In genomic region chr3:179651687-179652466, GRCh38 we compare ENCODE assay signal across 8 cellular contexts. TPM values are rescaled to one million over a fixed set of nuclear protein-coding genes. Genes with fewer than 3 reads are reported as not detected.
DNase-seq lines count a peak whose midpoint lies in the region; ATAC-seq and TF ChIP-seq lines count a peak whose summit lies in the region.

No MANE protein-coding gene starts in this region.

- peak overlapping the region; percentile 82 for H3K4me2 ChIP-seq in Karpas-422 (ENCODE audit: low read depth, low read length, poor library complexity, severe bottlenecking)

- H3K9me3 ChIP-seq in Karpas-422 (ENCODE audit: low read length), result no peaks in the 10 kb centered on the region

- H3K79me2 ChIP-seq in Karpas-422 (ENCODE audit: low read length), result peaks cover 38% of the 10 kb centered on the region

- DNase-seq in BJ (ENCODE audit: low read depth) (no peak), Karpas-422 (peak; percentile 58), cerebellar cortex (ENCODE audit: low spot score) (peak; percentile 31), natural killer cell (no peak), NCI-H146 treated with DMSO at 0.1 percent for 48 hours (lab: John Stamatoyannopoulos, UW; ENCODE audit: unreplicated experiment) (no peak), NCI-H1105 (lab: John Stamatoyannopoulos, UW) (no peak)

- no peaks in the 10 kb centered on the region for H3K9me3 Mint-ChIP-seq in natural killer cell

- peak overlapping the region; percentile 92 for H3K4me3 ChIP-seq in BJ (ENCODE audit: low read depth, low read length)
- peak overlapping the region; percentile 86 for H3K4me3 ChIP-seq in Karpas-422 (ENCODE audit: low read length)

- H3K9ac ChIP-seq in Karpas-422 (ENCODE audit: low read length), result peak overlapping the region; percentile 90

- no peaks in the 10 kb centered on the region for H3K36me3 Mint-ChIP-seq in natural killer cell

- peak overlapping the region; percentile 86 for H3K4me3 Mint-ChIP-seq in natural killer cell

- H3K27me3 Mint-ChIP-seq in natural killer cell (ENCODE audit: low read depth in 2 of 2), result peaks cover 0 to 11% of the 10 kb centered on the region in 2 donors

- H3K4me1 Mint-ChIP-seq in natural killer cell, result peaks cover 17 to 28% of the 10 kb centered on the region in 2 donors

- no peaks in the 10 kb centered on the region for H3K36me3 ChIP-seq in BJ (ENCODE audit: control insufficient read depth, insufficient read depth, low read length)
- peaks cover 8% of the 10 kb centered on the region; the same call in 1 of the 2 replicates for H3K36me3 ChIP-seq in Karpas-422 (ENCODE audit: insufficient read depth, low read length)

- POLR2A ChIA-PET in BJ (lab: Charles Lee), result no interaction called here

- no peak for ATAC-seq in natural killer cell
- no peak for ATAC-seq in HG03469 (IDR thresholded peaks at IDR 0.05; ENCODE audit: unreplicated experiment)
- no peak for ATAC-seq in HG03354 (IDR thresholded peaks at IDR 0.05; ENCODE audit: poor library complexity, severe bottlenecking, unreplicated experiment)

- TF ChIP-seq CTCF in BJ (IDR thresholded peaks at IDR 0.05; ENCODE audit: insufficient read depth, low read depth, low read length), result no peak
- no peak for TF ChIP-seq CTCF in natural killer cell (IDR thresholded peaks at IDR 0.05)

- peaks cover 33% of the 10 kb centered on the region for H3K4me1 ChIP-seq in Karpas-422 (ENCODE audit: low read length)

- H3K27ac ChIP-seq in Karpas-422 (ENCODE audit: low read length), result peak overlapping the region; percentile 62

- CTCF ChIA-PET in BJ (lab: Yijun Ruan, JAX), result interaction anchor here (0.6 to 1.4 kb wide), 4 partner anchors 8 to 255 kb away, joined by 3 to 4 read pairs (median 4); no protein-coding TSS in a partner anchor

- H3K9me2 ChIP-seq in Karpas-422 (replicated peaks; ENCODE audit: insufficient read depth, low read length), result no peaks in the 10 kb centered on the region

- H2AFZ ChIP-seq in Karpas-422 (ENCODE audit: low read length), result peak overlapping the region; percentile 88

- H3K27me3 ChIP-seq in BJ (ENCODE audit: control insufficient read depth, insufficient read depth, low read length), result no peaks in the 10 kb centered on the region
- H3K27me3 ChIP-seq in Karpas-422 (ENCODE audit: low read length), result no peaks in the 10 kb centered on the region

- H3K27ac Mint-ChIP-seq in natural killer cell, result peak overlapping the region in 1 of 2 donors; percentile 17

- H4K20me1 ChIP-seq in Karpas-422 (ENCODE audit: insufficient read depth, low read depth, low read length), result 0 out of 2 replicates have a peak, but pooled peaks cover 9% of the 10 kb centered on the region

- intact Hi-C loops in natural killer cell (cut with micrococcal nuclease), result no loop called here

RNA-seq across cellular contexts. Expression of gene USP13, which starts 1.0 kb away (rescaled TPM):
- 10.5 and 11.2 TPM in 2 replicates for polyA plus RNA-seq in BJ (2011; rRNA removed)
- 13.0 and 13.4 TPM in 2 replicates for polyA minus RNA-seq in BJ (2011; rRNA and poly(A)+ RNA removed)
- 17.5 and 22.1 TPM in 2 replicates for total RNA-seq in Karpas-422 (2014; rRNA removed; shearing (Covaris generic); ENCODE audit: low replicate concordance)
- 1 to 10 TPM; 2.4 to 5.6 (median 3.0) TPM for total RNA-seq in natural killer cell

RNA-seq across cellular contexts. Expression of gene NDUFB5, which starts 47.3 kb away (rescaled TPM):
- polyA plus RNA-seq in BJ (2011; rRNA removed), result 12.5 and 43.6 TPM in 2 replicates
- polyA minus RNA-seq in BJ (2011; rRNA and poly(A)+ RNA removed), result 6.5 and 10.1 TPM in 2 replicates
- 132 and 137 TPM in 2 replicates for total RNA-seq in Karpas-422 (2014; rRNA removed; shearing (Covaris generic); ENCODE audit: low replicate concordance)
- 10 to 100 TPM; 19.0 to 25.4 (median 23.9) TPM for total RNA-seq in natural killer cell

RNA-seq across cellular contexts. Expression of gene MRPL47, which starts 47.4 kb away (rescaled TPM):
- polyA plus RNA-seq in BJ (2011; rRNA removed), result 23.2 and 48.5 TPM in 2 replicates
- polyA minus RNA-seq in BJ (2011; rRNA and poly(A)+ RNA removed), result 5.9 and 7.9 TPM in 2 replicates
- 37.3 and 56.1 TPM in 2 replicates for total RNA-seq in Karpas-422 (2014; rRNA removed; shearing (Covaris generic); ENCODE audit: low replicate concordance)
- 10 to 100 TPM; 23.2 to 30.8 (median 25.5) TPM for total RNA-seq in natural killer cell

Comparison
In these comparisons a context has a peak if more than half of its experiments do, and no peak if none do; other contexts are left out.
1. DNase-seq: peak in Karpas-422 (single experiment) and cerebellar cortex (single experiment); none in BJ (single experiment), natural killer cell (single experiment), NCI-H146 treated with DMSO at 0.1 percent for 48 hours (single experiment) and NCI-H1105 (single experiment).